In genomic region chr13:67106502-67107057, GRCh38 we compare ENCODE assay signal across 23 cellular contexts.
"Had no signal": no experiment of that assay in that cellular context is flagged by ENCODE, and none has a peak within 500 bp of the region (broad histone marks: within the 10 kb centered on the region; RNA-seq: fewer than 3 reads in every experiment).

No MANE protein-coding gene starts in this region.

- H3K4me2 ChIP-seq: hepatocyte had no signal

- H3K27ac ChIP-seq: adrenal gland, body of pancreas, gastroesophageal sphincter, hepatocyte, right lobe of liver, skin epidermis, stomach, suprapubic skin, VCaP had no signal

- DNase-seq: activated CD4-positive, alpha-beta T cell treated with anti-CD3 and anti-CD28 coated beads for 4 hours; activated CD4-positive, alpha-beta T cell treated with anti-CD3 and anti-CD28 coated beads, Interleukin-2, amount 50 U/mL, for 4 hours; activated CD8-positive, alpha-beta memory T cell treated with anti-CD3 and anti-CD28 coated beads, Interleukin-2, amount 50 U/mL, for 4 hours; activated effector memory CD4-positive, alpha-beta T cell treated with anti-CD3 and anti-CD28 coated beads, Interleukin-2, amount 50 U/mL, for 16 hours; activated naive CD4-positive, alpha-beta T cell treated with anti-CD3 and anti-CD28 coated beads for 36 hours; activated naive CD8-positive, alpha-beta T cell treated with anti-CD3 and anti-CD28 coated beads for 36 hours; activated T-cell treated with anti-CD3 and anti-CD28 coated beads, Interleukin-2, amount 50 U/mL, for 1 hour; adrenal gland; body of pancreas; cerebellar nuclear complex; cortex of kidney; islet precursor cell; naive thymus-derived CD8-positive, alpha-beta T cell; right lobe of liver; stimulated activated naive B cell treated with anti-CD40 and anti-IgM and Interleukin-4, amounts not matched to agents 10 μg/mL and 1 μg/mL and 100 μg/mL, for 72 hours; stomach; T-helper 9 cell; trophoblast cell had no signal

- H2AFZ ChIP-seq: hepatocyte had no signal

- H3K27me3 ChIP-seq: adrenal gland, body of pancreas, gastroesophageal sphincter, hepatocyte, right lobe of liver, stomach, suprapubic skin had no signal

- H3K4me3 ChIP-seq: adrenal gland, body of pancreas, gastroesophageal sphincter, hepatocyte, right lobe of liver, skin epidermis, stomach, suprapubic skin had no signal

- ATAC-seq: body of pancreas; gastroesophageal sphincter; naive thymus-derived CD8-positive, alpha-beta T cell; right lobe of liver; stimulated activated naive B cell treated with anti-CD40 and anti-IgM and Interleukin-4, amounts not matched to agents 10 μg/mL and 1 μg/mL and 100 μg/mL, for 72 hours had no signal

- H3K36me3 ChIP-seq: adrenal gland, gastroesophageal sphincter, right lobe of liver, stomach, suprapubic skin had no signal

- H3K9me3 ChIP-seq: adrenal gland, body of pancreas, right lobe of liver, suprapubic skin had no signal

- H3K4me1 ChIP-seq: adrenal gland, body of pancreas, right lobe of liver, suprapubic skin had no signal
